16 cellular contexts compared by ENCODE assay signal in genomic region chr15:101490408-101490891, GRCh38. TPM values are rescaled to one million over a fixed set of nuclear protein-coding genes. Genes with fewer than 3 reads are reported as not detected.
DNase-seq lines count a peak whose midpoint lies in the region; ATAC-seq and TF ChIP-seq lines count a peak whose summit lies in the region.
"Had no signal": no experiment of that assay in that cellular context is flagged by ENCODE, and none has a peak within 500 bp of the region (broad histone marks: within the 10 kb centered on the region; RNA-seq: fewer than 3 reads in every experiment).

No MANE protein-coding gene starts in this region.

- no peak for ATAC-seq in Right ventricle myocardium inferior
- no peak for ATAC-seq in activated CD8-positive, alpha-beta T cell treated with anti-CD3 and anti-CD28 coated beads for 36 hours

- H3K9me3 Mint-ChIP-seq in activated CD8-positive, alpha-beta T cell treated with anti-CD3 and anti-CD28 coated beads for 36 hours = no peaks in the 10 kb centered on the region
- H3K9me3 Mint-ChIP-seq in glutamatergic neuron (ENCODE audit: unreplicated experiment) = peaks cover 8% of the 10 kb centered on the region
- H3K9me3 Mint-ChIP-seq: activated naive CD4-positive, alpha-beta T cell treated with anti-CD3 and anti-CD28 coated beads, Interleukin-2, amount 50 U/mL, for 72 hours had no signal

- H3K9ac ChIP-seq in MM.1S (ENCODE audit: low read length) = no peak overlapping the region
- H3K9ac ChIP-seq: GM23248 had no signal

- no peak overlapping the region for H2AFZ ChIP-seq in MM.1S (ENCODE audit: low read length)
- H2AFZ ChIP-seq: GM23248 had no signal

- peaks cover 43% of the 10 kb centered on the region for H3K27me3 Mint-ChIP-seq in activated CD8-positive, alpha-beta T cell treated with anti-CD3 and anti-CD28 coated beads for 36 hours
- H3K27me3 Mint-ChIP-seq in glutamatergic neuron (ENCODE audit: unreplicated experiment) = peaks cover 9% of the 10 kb centered on the region

- no peaks in the 10 kb centered on the region for H3F3A ChIP-seq in MM.1S (ENCODE audit: insufficient read depth, low read length)

- H3K79me2 ChIP-seq in MM.1S (ENCODE audit: low read length) = no peaks in the 10 kb centered on the region

- DNase-seq in left ventricle myocardium inferior (no peak), Right ventricle myocardium inferior (ENCODE audit: missing footprints) (no peak), glutamatergic neuron (no peak), hepatic stellate cell (ENCODE audit: low spot score) (no peak), MM.1S (no peak)
- no peak for DNase-seq in activated CD8-positive, alpha-beta T cell treated with anti-CD3 and anti-CD28 coated beads for 36 hours
- no peak for DNase-seq in NK-92 treated with Interleukin-12 subunit alpha and Interleukin-12 subunit beta, amount 100 ng/mL, for 24 hours (lab: John Stamatoyannopoulos, UW)
- DNase-seq: DMS79 treated with DMSO at 0.1 percent for 48 hours, left lung, NCI-H1694 treated with DMSO at 0.1 percent for 48 hours, NCI-H446, SJCRH30 had no signal

- H3K36me3 Mint-ChIP-seq in activated CD8-positive, alpha-beta T cell treated with anti-CD3 and anti-CD28 coated beads for 36 hours (ENCODE audit: low read depth) = no peaks in the 10 kb centered on the region
- H3K36me3 Mint-ChIP-seq in glutamatergic neuron (ENCODE audit: unreplicated experiment) = peaks cover 4% of the 10 kb centered on the region

- peak overlapping the region; percentile 43 for H3K4me3 Mint-ChIP-seq in activated CD8-positive, alpha-beta T cell treated with anti-CD3 and anti-CD28 coated beads for 36 hours
- H3K4me3 Mint-ChIP-seq in glutamatergic neuron (ENCODE audit: unreplicated experiment) = peak overlapping the region; percentile 68

- H3K27ac ChIP-seq in left ventricle myocardium inferior (replicated peaks) (peak overlapping the region; percentile 79), temporal lobe (ENCODE audit: low read depth, low read length) (peak overlapping the region; percentile 31), MM.1S (ENCODE audit: low read length) (no peak overlapping the region)
- H3K27ac ChIP-seq: GM23248, left lung, SJCRH30, suprapubic skin had no signal

- CTCF ChIA-PET in activated CD8-positive, alpha-beta T cell treated with anti-CD3 and anti-CD28 coated beads for 36 hours (lab: Charles Lee) = no interaction called here

- no peaks in the 10 kb centered on the region for H3K9me2 ChIP-seq in MM.1S (replicated peaks; ENCODE audit: insufficient read depth, low read length)

- no peak overlapping the region for H3K4me2 ChIP-seq in MM.1S (ENCODE audit: low read depth, low read length)

- H4K20me1 ChIP-seq in MM.1S (ENCODE audit: insufficient read depth, low read length) = no peaks in the 10 kb centered on the region

- H3K27me3 ChIP-seq in left ventricle myocardium inferior (ENCODE audit: low read depth) (peaks cover 49% of the 10 kb centered on the region), MM.1S (replicated peaks; ENCODE audit: insufficient read depth, low read length) (no peaks in the 10 kb centered on the region; the same call in 1 of the 2 replicates)
- H3K27me3 ChIP-seq: SJCRH30 had no signal

- peak overlapping the region; percentile 65 for H3K4me3 ChIP-seq in left ventricle myocardium inferior
- H3K4me3 ChIP-seq in MM.1S (ENCODE audit: low read length) = no peak overlapping the region
- H3K4me3 ChIP-seq: SJCRH30 had no signal

- H3K27ac Mint-ChIP-seq in activated CD8-positive, alpha-beta T cell treated with anti-CD3 and anti-CD28 coated beads for 36 hours = no peak overlapping the region
- no peak overlapping the region for H3K27ac Mint-ChIP-seq in glutamatergic neuron (ENCODE audit: unreplicated experiment)
- H3K27ac Mint-ChIP-seq: activated naive CD4-positive, alpha-beta T cell treated with anti-CD3 and anti-CD28 coated beads, Interleukin-2, amount 50 U/mL, for 72 hours had no signal

- POLR2A ChIA-PET in activated CD8-positive, alpha-beta T cell treated with anti-CD3 and anti-CD28 coated beads for 36 hours (lab: Charles Lee) = no interaction called here

- H3K4me1 Mint-ChIP-seq in activated CD8-positive, alpha-beta T cell treated with anti-CD3 and anti-CD28 coated beads for 36 hours (ENCODE audit: low read depth) = peaks cover 4% of the 10 kb centered on the region
- peaks cover 22% of the 10 kb centered on the region for H3K4me1 Mint-ChIP-seq in glutamatergic neuron (ENCODE audit: low read depth, unreplicated experiment)

- peaks cover 6% of the 10 kb centered on the region for H3K36me3 ChIP-seq in left ventricle myocardium inferior
- no peaks in the 10 kb centered on the region for H3K36me3 ChIP-seq in MM.1S (replicated peaks; ENCODE audit: insufficient read depth, low read length)
- H3K36me3 ChIP-seq: left lung, SJCRH30, suprapubic skin had no signal

- intact Hi-C loops in left ventricle myocardium inferior (cut with micrococcal nuclease) = no loop called here
- intact Hi-C loops in Right ventricle myocardium inferior (cut with DNase I) = no loop called here
- intact Hi-C loops in activated CD8-positive, alpha-beta T cell treated with anti-CD3 and anti-CD28 coated beads for 36 hours (cut with micrococcal nuclease) = loop anchor here (10.0 kb wide), 1 partner anchor 166 kb away; no protein-coding TSS in a partner anchor

- TF ChIP-seq CTCF in left ventricle myocardium inferior (IDR thresholded peaks at IDR 0.05; ENCODE audit: borderline replicate concordance) (no peak), glutamatergic neuron (IDR thresholded peaks at IDR 0.05; ENCODE audit: partially characterized antibody, unreplicated experiment) (no peak), MM.1S (IDR thresholded peaks at IDR 0.05; ENCODE audit: low read length) (no peak)
- TF ChIP-seq CTCF in activated CD8-positive, alpha-beta T cell treated with anti-CD3 and anti-CD28 coated beads for 36 hours (IDR thresholded peaks at IDR 0.05) = no peak

- H3K9me3 ChIP-seq in left ventricle myocardium inferior (replicated peaks) = no peaks in the 10 kb centered on the region
- no peaks in the 10 kb centered on the region for H3K9me3 ChIP-seq in MM.1S (replicated peaks; ENCODE audit: insufficient read depth, low read length)
- H3K9me3 ChIP-seq: left lung, SJCRH30, suprapubic skin had no signal

- H3K4me1 ChIP-seq in left ventricle myocardium inferior = peaks cover 36% of the 10 kb centered on the region
- H3K4me1 ChIP-seq in MM.1S (ENCODE audit: low read length) = no peaks in the 10 kb centered on the region
- H3K4me1 ChIP-seq: SJCRH30 had no signal

RNA-seq across cellular contexts. Expression of gene PCSK6, which starts 0.9 kb away (rescaled TPM):
- total RNA-seq in left ventricle myocardium inferior = 28.6 TPM
- 33.8 TPM for total RNA-seq in Right ventricle myocardium inferior
- 1 to 10 TPM; 2.7 to 3.0 TPM for total RNA-seq in activated CD8-positive, alpha-beta T cell treated with anti-CD3 and anti-CD28 coated beads for 36 hours
- total RNA-seq in glutamatergic neuron (ENCODE audit: unreplicated experiment) = 3.8 TPM
- total RNA-seq in temporal lobe = 11.8 TPM
- total RNA-seq: GM23248 had no signal
